In genomic region chr19:11137542-11138384, GRCh38 we compare ENCODE assay signal across 8 cellular contexts. TPM values are rescaled to one million over a fixed set of nuclear protein-coding genes. Genes with fewer than 3 reads are reported as not detected.
DNase-seq lines count a peak whose midpoint lies in the region; ATAC-seq and TF ChIP-seq lines count a peak whose summit lies in the region.

No MANE protein-coding gene starts in this region.

- peak overlapping the region; percentile 74 for H3K9ac ChIP-seq in NT2/D1 (ENCODE audit: insufficient read length, low read depth)

- TF ChIP-seq CTCF in C4-2B (conservative IDR thresholded peaks at IDR 0.05) = peak; percentile 87

- peak; percentile 89 for DNase-seq in HT1080 (ENCODE audit: low read depth)
- DNase-seq in NT2/D1 (ENCODE audit: low read depth, low spot score) = no peak
- DNase-seq in activated T-cell treated with anti-CD3 and anti-CD28 coated beads for 1 hour (ENCODE audit: low read depth) = peak; percentile 33
- DNase-seq in epidermal melanocyte (ENCODE audit: insufficient read length, low spot score) = peak; percentile 86
- DNase-seq in mesenteric fat pad (ENCODE audit: low spot score) = peak; percentile 92
- peak; percentile 22 for DNase-seq in stimulated activated CD8-positive, alpha-beta memory T cell treated with anti-CD3 and anti-CD28 coated beads, Interleukin-12 subunit alpha, Interleukin-12 subunit beta, amount 100 ng/mL, for 4 hours (ENCODE audit: low read depth)

- peaks cover 23% of the 10 kb centered on the region for H3K4me1 ChIP-seq in NT2/D1 (ENCODE audit: insufficient read depth, insufficient read length)

- no peak for ATAC-seq in HG02885 (IDR thresholded peaks at IDR 0.05; ENCODE audit: poor library complexity, unreplicated experiment)

- H3K27ac ChIP-seq in C4-2B = peak overlapping the region; percentile 40

- H3K9me3 ChIP-seq in NT2/D1 (ENCODE audit: insufficient read depth, low read length) = no peaks in the 10 kb centered on the region

- peak overlapping the region; percentile 24 for H3K4me3 ChIP-seq in NT2/D1 (ENCODE audit: insufficient read length, low read depth)

- no peaks in the 10 kb centered on the region for H3K27me3 ChIP-seq in NT2/D1 (ENCODE audit: insufficient read depth, insufficient read length)

- peaks cover 11% of the 10 kb centered on the region for H3K36me3 ChIP-seq in NT2/D1 (ENCODE audit: insufficient read depth, insufficient read length, low read length)

RNA-seq across cellular contexts. Expression of gene SPC24, which starts 17.8 kb away (rescaled TPM):
- total RNA-seq in HT1080 (2014; rRNA removed; shearing (Covaris generic)) = 112 and 122 TPM in 2 replicates
- 43.7 and 48.0 TPM in 2 replicates for polyA plus RNA-seq in HT1080 (2015; cell fraction: cytosol; rRNA removed)
- polyA plus RNA-seq in HT1080 (2015; cell fraction: nucleus; rRNA removed) = 28.9 and 39.7 TPM in 2 replicates
- total RNA-seq in mesenteric fat pad = 0.77 TPM

RNA-seq across cellular contexts. Expression of gene LDLR, which starts 48.5 kb away (rescaled TPM):
- 53.6 and 67.8 TPM in 2 replicates for total RNA-seq in HT1080 (2014; rRNA removed; shearing (Covaris generic))
- 24.2 and 28.5 TPM in 2 replicates for polyA plus RNA-seq in HT1080 (2015; cell fraction: cytosol; rRNA removed)
- polyA plus RNA-seq in HT1080 (2015; cell fraction: nucleus; rRNA removed) = 89.9 and 96.1 TPM in 2 replicates
- 109 TPM for total RNA-seq in mesenteric fat pad

RNA-seq across cellular contexts. Expression of gene KANK2, which starts 59.6 kb away (rescaled TPM):
- total RNA-seq in HT1080 (2014; rRNA removed; shearing (Covaris generic)) = 54.3 and 73.5 TPM in 2 replicates
- 33.1 and 44.0 TPM in 2 replicates for polyA plus RNA-seq in HT1080 (2015; cell fraction: cytosol; rRNA removed)
- polyA plus RNA-seq in HT1080 (2015; cell fraction: nucleus; rRNA removed) = 58.2 and 70.0 TPM in 2 replicates
- total RNA-seq in mesenteric fat pad = 121 TPM

Comparison
In these comparisons a context has a peak if more than half of its experiments do, and no peak if none do; other contexts are left out.
1. RNA of gene SPC24, which starts 17.8 kb away (total RNA-seq): 112 to 122 TPM in HT1080; 0.77 TPM in mesenteric fat pad (single experiment); every median in the first group is over 10 times any median in the second.